23 cellular contexts compared by ENCODE assay signal in the genomic region with DNA sequence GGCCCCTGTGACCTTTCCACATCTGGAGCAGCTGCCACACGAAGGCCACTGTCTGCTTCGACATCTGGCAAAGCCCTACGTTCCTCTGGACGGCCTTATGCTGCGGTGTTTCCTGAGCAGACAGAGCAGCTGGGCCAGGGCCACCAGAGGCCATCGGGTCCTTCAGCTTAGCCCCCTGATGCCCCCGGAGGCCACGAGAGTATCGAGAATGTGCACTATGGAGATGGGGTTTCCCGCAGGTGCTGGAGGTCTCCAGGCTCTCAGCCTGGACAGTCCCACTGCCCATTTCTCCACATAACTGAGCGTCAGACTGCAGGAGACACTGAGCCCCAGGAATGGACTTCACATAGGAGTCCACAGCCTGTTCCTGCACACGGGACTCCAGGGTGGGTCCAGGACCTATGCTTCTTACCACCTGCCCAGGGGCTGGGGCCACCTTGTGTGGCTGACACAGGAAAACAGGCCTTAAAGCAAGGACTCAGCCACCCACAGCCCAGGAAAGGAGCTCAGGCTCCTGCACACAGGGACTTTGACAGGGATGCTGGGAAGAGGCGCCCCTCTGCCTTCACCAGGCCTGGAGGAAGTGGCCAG.
DNase-seq lines count a peak whose midpoint lies in the region; ATAC-seq, FAIRE-seq and TF ChIP-seq lines count a peak whose summit lies in the region.
"Had no signal": no experiment of that assay in that cellular context is flagged by ENCODE, and none has a peak within 500 bp of the region (broad histone marks: within the 10 kb centered on the region; RNA-seq: fewer than 3 reads in every experiment).

No MANE protein-coding gene starts in this region.

- no peaks in the 10 kb centered on the region for H3K9me1 ChIP-seq in K562 (ENCODE audit: control insufficient read depth, insufficient read depth, low read length)

- H3K4me3 ChIP-seq in K562 (no peak overlapping the region), mesodermal cell (ENCODE audit: extremely low read depth, insufficient read depth, low read length, poor library complexity, severe bottlenecking) (no peak overlapping the region), spleen (no peak overlapping the region)
- H3K4me3 ChIP-seq: GM23338, PC-9, SJSA1 had no signal

- H3K4me1 ChIP-seq in K562 (replicated peaks in 1 of 2; ENCODE audit: control insufficient read depth in 2 of 2, insufficient read depth in 2 of 2, low read length in 2 of 2) (peaks cover 0 to 6% of the 10 kb centered on the region in 2 experiments; a peak in 1 of 5 replicates), mesodermal cell (ENCODE audit: control insufficient read depth, insufficient read depth, low read length, poor library complexity, severe bottlenecking) (peaks cover 34% of the 10 kb centered on the region), spleen (peaks cover 0 to 27% (median 17%) of the 10 kb centered on the region in 6 donors)

- TF ChIP-seq RAD21 in K562 (CRISPR knock-in tag; conservative IDR thresholded peaks at IDR 0.05 in 1 of 2, IDR thresholded peaks at IDR 0.05 in 1 of 2): no peak

- H3K79me2 ChIP-seq in K562 (ENCODE audit: control insufficient read depth, insufficient read depth, low read length): no peaks in the 10 kb centered on the region

- ATAC-seq in K562 (no peak), left ventricle myocardium superior (no peak)
- ATAC-seq: GM23338 had no signal

- in situ Hi-C loops in K562 (cut with MboI): loop anchor here (5.0 kb wide), 1 partner anchor 192 kb away; no protein-coding TSS in a partner anchor

- FAIRE-seq in K562 (lab: Jason Lieb, UNC): no peak
- FAIRE-seq: G401.6 had no signal

- no peaks in the 10 kb centered on the region for H3K9me3 ChIP-seq in K562 (replicated peaks; ENCODE audit: control insufficient read depth, insufficient read depth, low read depth, low read length)
- H3K9me3 ChIP-seq in mesodermal cell (ENCODE audit: control insufficient read depth, low read length): no peaks in the 10 kb centered on the region
- no peaks in the 10 kb centered on the region for H3K9me3 ChIP-seq in spleen
- H3K9me3 ChIP-seq: SJSA1 had no signal

- peaks cover 71% of the 10 kb centered on the region for H3K36me3 Mint-ChIP-seq in HFFc6 (ENCODE audit: low read depth)
- peaks cover 31% of the 10 kb centered on the region for H3K36me3 Mint-ChIP-seq in activated T-helper 1 cell treated with anti-CD3 and anti-CD28 coated beads, Interleukin-12 subunit alpha, Interleukin-12 subunit beta, Interleukin-2, Interleukin-4 antibody, amounts not matched to agents 30 ng/mL and 10 ng/mL and 1 ng/mL, durations not matched to agents 14 hours and 24 hours and 36 hours (ENCODE audit: low read depth)

- no peak for TF ChIP-seq POLR2A in K562 (conservative IDR thresholded peaks at IDR 0.05)
- TF ChIP-seq POLR2A in spleen (IDR thresholded peaks at IDR 0.05): no peak

- POLR2A ChIA-PET in K562 (lab: Yijun Ruan, JAX): no interaction called here

- H3K27ac Mint-ChIP-seq in HFFc6: peak overlapping the region; percentile 90
- no peak overlapping the region for H3K27ac Mint-ChIP-seq in activated T-helper 1 cell treated with anti-CD3 and anti-CD28 coated beads, Interleukin-12 subunit alpha, Interleukin-12 subunit beta, Interleukin-2, Interleukin-4 antibody, amounts not matched to agents 30 ng/mL and 10 ng/mL and 1 ng/mL, durations not matched to agents 14 hours and 24 hours and 36 hours
- H3K27ac Mint-ChIP-seq: CD4-positive, alpha-beta memory T cell; GM23338; IgD-negative memory B cell had no signal

- H3K4me2 ChIP-seq in K562 (ENCODE audit: insufficient read depth, low read length): no peak overlapping the region
- H3K4me2 ChIP-seq: GM23338, PC-9 had no signal

- CTCF ChIA-PET in K562 (lab: Yijun Ruan, JAX; ENCODE audit: low intra/inter-chr PET ratio): no interaction called here

- H3K9ac ChIP-seq in K562 (ENCODE audit: insufficient read depth in 1 of 2, low read depth in 2 of 2, low read length in 2 of 2): no peak overlapping the region

- DNase-seq in HFFc6 (no peak), K562 (ENCODE audit: extremely low read depth in 1 of 4, low spot score in 3 of 4) (no peak), spleen (peak; percentile 55), left ventricle myocardium superior (no peak)
- no peak for DNase-seq in activated T-helper 1 cell treated with anti-CD3 and anti-CD28 coated beads, Interleukin-12 subunit alpha, Interleukin-12 subunit beta, Interleukin-2, Interleukin-4 antibody, amounts not matched to agents 30 ng/mL and 10 ng/mL and 1 ng/mL, durations not matched to agents 14 hours and 24 hours and 36 hours (ENCODE audit: low spot score)
- DNase-seq in stimulated activated CD8-positive, alpha-beta memory T cell treated with anti-CD3 and anti-CD28 coated beads, Interleukin-4, amount 100 ng/mL, for 48 hours: no peak
- DNase-seq: C1 segment of cervical spinal cord; CD4-positive, alpha-beta memory T cell; COR-L47; H9; NCI-H1092; NCI-H1417 treated with DMSO at 0.1 percent for 48 hours; NCI-H1694 treated with DMSO at 0.1 percent for 48 hours; NCI-H2081; NCI-H2227 treated with DMSO at 0.1 percent for 48 hours; NCI-H526 treated with DMSO at 0.1 percent for 48 hours; PC-9; Right ventricle myocardium superior had no signal

- no peaks in the 10 kb centered on the region for H3K27me3 ChIP-seq in K562 (ENCODE audit: control insufficient read depth in 2 of 2, insufficient read depth in 2 of 2, low read length in 2 of 2)
- H3K27me3 ChIP-seq in spleen (replicated peaks in 1 of 7): no peaks in the 10 kb centered on the region
- H3K27me3 ChIP-seq: SJSA1 had no signal

- peaks cover 4% of the 10 kb centered on the region for H3K27me3 Mint-ChIP-seq in HFFc6 (ENCODE audit: insufficient read depth)
- H3K27me3 Mint-ChIP-seq in activated T-helper 1 cell treated with anti-CD3 and anti-CD28 coated beads, Interleukin-12 subunit alpha, Interleukin-12 subunit beta, Interleukin-2, Interleukin-4 antibody, amounts not matched to agents 30 ng/mL and 10 ng/mL and 1 ng/mL, durations not matched to agents 14 hours and 24 hours and 36 hours (ENCODE audit: insufficient read depth): no peaks in the 10 kb centered on the region
- H3K27me3 Mint-ChIP-seq: CD4-positive, alpha-beta memory T cell; IgD-negative memory B cell had no signal

- 98% methylated on average over 7 of the region's 13 CpGs for WGBS in K562 (ENCODE audit: insufficient coverage, low coverage, missing lambda C conversion rate)
- 80 to 83% methylated on average over 13 of the region's 13 CpGs for WGBS in mesodermal cell (ENCODE audit: insufficient coverage in 2 of 2), 2 experiments
- 66 to 83% (median 72%) methylated on average over 9 to 13 of the region's 13 CpGs for WGBS in spleen, 5 donors

- no peak overlapping the region for H3K27ac ChIP-seq in K562 (ENCODE audit: extremely low read depth, low read depth, low read length)
- peak overlapping the region; percentile 41 for H3K27ac ChIP-seq in mesodermal cell (ENCODE audit: low read depth, low read length, severe bottlenecking)
- peak overlapping the region; percentile 20 to 70 (median 60) for H3K27ac ChIP-seq in spleen
- H3K27ac ChIP-seq: PC-9, SJSA1 had no signal

- H3K36me3 ChIP-seq in K562 (ENCODE audit: control insufficient read depth, insufficient read depth, low read length) (peaks cover 52% of the 10 kb centered on the region), mesodermal cell (ENCODE audit: control insufficient read depth, insufficient read depth, low read length) (peaks cover 71% of the 10 kb centered on the region), spleen (peaks cover 0 to 98% (median 37%) of the 10 kb centered on the region in 6 donors)

- TF ChIP-seq CTCF in HFFc6 (IDR thresholded peaks at IDR 0.05) (no peak), K562 (IDR thresholded peaks at IDR 0.05 in 2 of 3, conservative IDR thresholded peaks at IDR 0.05 in 1 of 3; ENCODE audit: insufficient read depth in 2 of 3, low read depth in 1 of 3, low read length in 3 of 3) (no peak), spleen (IDR thresholded peaks at IDR 0.05 in 8 of 11, conservative IDR thresholded peaks at IDR 0.05 in 3 of 11) (no peak)

- intact Hi-C loops in K562 (cut with micrococcal nuclease): no loop called here
- intact Hi-C loops in spleen (cut with DNase I; ENCODE audit: low total_unique reads): no loop called here
- intact Hi-C loops in left ventricle myocardium superior (cut with micrococcal nuclease): no loop called here
- intact Hi-C loops in activated T-helper 1 cell treated with anti-CD3 and anti-CD28 coated beads, Interleukin-12 subunit alpha, Interleukin-12 subunit beta, Interleukin-2, Interleukin-4 antibody, amounts not matched to agents 30 ng/mL and 10 ng/mL and 1 ng/mL, durations not matched to agents 14 hours and 24 hours and 36 hours (cut with micrococcal nuclease): no loop called here

- no peaks in the 10 kb centered on the region; the same call in 1 of the 2 replicates for H4K20me1 ChIP-seq in K562 (replicated peaks; ENCODE audit: control insufficient read depth, insufficient read depth, low read length)

- peaks cover 67% of the 10 kb centered on the region for H3K4me1 Mint-ChIP-seq in HFFc6 (ENCODE audit: low read depth)
- no peaks in the 10 kb centered on the region for H3K4me1 Mint-ChIP-seq in activated T-helper 1 cell treated with anti-CD3 and anti-CD28 coated beads, Interleukin-12 subunit alpha, Interleukin-12 subunit beta, Interleukin-2, Interleukin-4 antibody, amounts not matched to agents 30 ng/mL and 10 ng/mL and 1 ng/mL, durations not matched to agents 14 hours and 24 hours and 36 hours (ENCODE audit: low read depth)
- H3K4me1 Mint-ChIP-seq: CD4-positive, alpha-beta memory T cell; GM23338; IgD-negative memory B cell had no signal

- no peak overlapping the region for H3K4me3 Mint-ChIP-seq in HFFc6
- no peak overlapping the region for H3K4me3 Mint-ChIP-seq in activated T-helper 1 cell treated with anti-CD3 and anti-CD28 coated beads, Interleukin-12 subunit alpha, Interleukin-12 subunit beta, Interleukin-2, Interleukin-4 antibody, amounts not matched to agents 30 ng/mL and 10 ng/mL and 1 ng/mL, durations not matched to agents 14 hours and 24 hours and 36 hours
- H3K4me3 Mint-ChIP-seq: CD4-positive, alpha-beta memory T cell; GM23338; H9; IgD-negative memory B cell had no signal

- no peaks in the 10 kb centered on the region for H3K9me3 Mint-ChIP-seq in HFFc6
- no peaks in the 10 kb centered on the region for H3K9me3 Mint-ChIP-seq in activated T-helper 1 cell treated with anti-CD3 and anti-CD28 coated beads, Interleukin-12 subunit alpha, Interleukin-12 subunit beta, Interleukin-2, Interleukin-4 antibody, amounts not matched to agents 30 ng/mL and 10 ng/mL and 1 ng/mL, durations not matched to agents 14 hours and 24 hours and 36 hours
- H3K9me3 Mint-ChIP-seq: CD4-positive, alpha-beta memory T cell; GM23338; H9; IgD-negative memory B cell had no signal

- no peak overlapping the region for H2AFZ ChIP-seq in K562 (ENCODE audit: low read depth, low read length)
- H2AFZ ChIP-seq: GM23338, PC-9 had no signal

- no TSS peak for BruUV-seq in K562 (replicated peaks; lab: Mats Ljungman, UMichigan)

- no peak for TF ChIP-seq EP300 in K562 (IDR thresholded peaks at IDR 0.05; ENCODE audit: low read length)

TF ChIP-seq in K562, 482 proteins besides CTCF, POLR2A, EP300 and RAD21 (continues in another document):
- TF ChIP-seq, protein P1, sequence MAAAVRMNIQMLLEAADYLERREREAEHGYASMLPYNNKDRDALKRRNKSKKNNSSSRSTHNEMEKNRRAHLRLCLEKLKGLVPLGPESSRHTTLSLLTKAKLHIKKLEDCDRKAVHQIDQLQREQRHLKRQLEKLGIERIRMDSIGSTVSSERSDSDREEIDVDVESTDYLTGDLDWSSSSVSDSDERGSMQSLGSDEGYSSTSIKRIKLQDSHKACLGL (CRISPR knock-in tag; IDR thresholded peaks at IDR 0.05; ENCODE audit: borderline replicate concordance, poor library complexity, severe bottlenecking): no peak
